12 cellular contexts compared by ENCODE assay signal in genomic region chr6:158205220-158205944, GRCh38. TPM values are rescaled to one million over a fixed set of nuclear protein-coding genes. Genes with fewer than 3 reads are reported as not detected.
DNase-seq lines count a peak whose midpoint lies in the region; ATAC-seq and TF ChIP-seq lines count a peak whose summit lies in the region.
"Had no signal": no experiment of that assay in that cellular context is flagged by ENCODE, and none has a peak within 500 bp of the region (broad histone marks: within the 10 kb centered on the region; RNA-seq: fewer than 3 reads in every experiment).

No MANE protein-coding gene starts in this region.

- intact Hi-C loops in Calu3 (cut with micrococcal nuclease; ENCODE audit: unreplicated experiment) = loop anchor here (5.0 kb wide), 1 partner anchor 63 kb away; no protein-coding TSS in a partner anchor
- intact Hi-C loops in body of pancreas (cut with DNase I) = no loop called here
- intact Hi-C loops in lower lobe of right lung (cut with DNase I) = no loop called here

- peaks cover 12% of the 10 kb centered on the region for H3K4me1 ChIP-seq in body of pancreas
- H3K4me1 ChIP-seq in lower lobe of right lung = no peaks in the 10 kb centered on the region
- H3K4me1 ChIP-seq: tibial artery had no signal

- H3K4me3 ChIP-seq in HFF-Myc (replicated peaks; ENCODE audit: low read depth, low read length) = no peak overlapping the region
- H3K4me3 ChIP-seq in body of pancreas = no peak overlapping the region
- H3K4me3 ChIP-seq in lower lobe of right lung = no peak overlapping the region
- H3K4me3 ChIP-seq: tibial artery had no signal

- no peaks in the 10 kb centered on the region for H3K27me3 Mint-ChIP-seq in Calu3 (ENCODE audit: unreplicated experiment)

- no TSS peak for BruUV-seq in Calu3 (replicated peaks; lab: Mats Ljungman, UMichigan)

- no peaks in the 10 kb centered on the region for H3K36me3 ChIP-seq in body of pancreas (replicated peaks in 1 of 2; ENCODE audit: insufficient read depth in 1 of 2, low read depth in 2 of 2)
- no peaks in the 10 kb centered on the region for H3K36me3 ChIP-seq in lower lobe of right lung
- H3K36me3 ChIP-seq: tibial artery had no signal

- DNase-seq in Calu3 (peak; percentile 31), HFF-Myc (ENCODE audit: extremely low read depth, low read depth) (no peak), body of pancreas (peak; percentile 57 to 77 (median 74)), lower lobe of right lung (no peak), CD1c-positive myeloid dendritic cell (ENCODE audit: extremely low spot score) (no peak), hippocampal formation (lab: John Stamatoyannopoulos, UW) (no peak)
- DNase-seq: anterior cingulate cortex; NCI-H1694 treated with DMSO at 0.1 percent for 48 hours; stimulated activated CD4-positive, alpha-beta T cell treated with anti-CD3 and anti-CD28 coated beads, Interleukin-15, amount 100 ng/mL, for 24 hours; tibial artery had no signal

- H3K27me3 ChIP-seq in body of pancreas (no peaks in the 10 kb centered on the region), lower lobe of right lung (ENCODE audit: low read depth) (no peaks in the 10 kb centered on the region)
- H3K27me3 ChIP-seq: tibial artery had no signal

- H3K9me3 Mint-ChIP-seq in Calu3 (ENCODE audit: low read depth, unreplicated experiment) = no peaks in the 10 kb centered on the region

- peak; percentile 23 for TF ChIP-seq CTCF in Calu3 (IDR thresholded peaks at IDR 0.05; ENCODE audit: unreplicated experiment)
- TF ChIP-seq CTCF in HFF-Myc (IDR thresholded peaks at IDR 0.05; ENCODE audit: low read depth, low read length, missing control alignments) = peak; percentile 44
- TF ChIP-seq CTCF in body of pancreas (IDR thresholded peaks at IDR 0.05) = peak; percentile 57 to 90 (median 74)
- peak; percentile 40 for TF ChIP-seq CTCF in lower lobe of right lung (IDR thresholded peaks at IDR 0.05)

- H3K4me1 Mint-ChIP-seq in Calu3 (ENCODE audit: low read depth, unreplicated experiment) = peaks cover 18% of the 10 kb centered on the region

- no peak overlapping the region for H3K27ac Mint-ChIP-seq in Calu3 (ENCODE audit: unreplicated experiment)

- H3K4me3 Mint-ChIP-seq in Calu3 (ENCODE audit: low read depth, unreplicated experiment) = no peak overlapping the region

- ATAC-seq in body of pancreas (peak; percentile 92), lower lobe of right lung (peak; percentile 32 to 57), HG03460 (IDR thresholded peaks at IDR 0.05; ENCODE audit: unreplicated experiment) (no peak), HG02973 (IDR thresholded peaks at IDR 0.05; ENCODE audit: unreplicated experiment) (no peak)

- H3K9me3 ChIP-seq in body of pancreas (no peaks in the 10 kb centered on the region), lower lobe of right lung (no peaks in the 10 kb centered on the region)
- H3K9me3 ChIP-seq: tibial artery had no signal

- peaks cover 5% of the 10 kb centered on the region for H3K36me3 Mint-ChIP-seq in Calu3 (ENCODE audit: insufficient read depth, unreplicated experiment)

- CTCF ChIA-PET in Calu3 (lab: Charles Lee) = interaction anchor here (0.6 to 1.6 kb wide), 4 partner anchors 9 to 73 kb away, joined by 3 to 7 read pairs (median 4); no protein-coding TSS in a partner anchor

- H3K27ac ChIP-seq in body of pancreas (no peak overlapping the region), lower lobe of right lung (no peak overlapping the region)
- H3K27ac ChIP-seq: tibial artery had no signal

- TF ChIP-seq POLR2A in body of pancreas (IDR thresholded peaks at IDR 0.05) = no peak

- WGBS in body of pancreas, 2 donors = 36 to 43% methylated on average over 12 of the region's 12 CpGs

RNA-seq across cellular contexts. Expression of gene GTF2H5, which starts 37.2 kb away (rescaled TPM):
- total RNA-seq in Calu3 (2022) (25.0 and 26.7 TPM in 2 replicates), body of pancreas (1 to 10 TPM; 1.6 to 3.0 TPM), lower lobe of right lung (15.6 TPM)

RNA-seq across cellular contexts. Expression of gene SERAC1, which starts 37.3 kb away (rescaled TPM):
- total RNA-seq in Calu3 (2022) (5.5 and 5.9 TPM in 2 replicates), body of pancreas (10 to 100 TPM; 10.5 to 14.8 TPM), lower lobe of right lung (7.6 TPM)

Comparison
In these comparisons a context has a peak if more than half of its experiments do, and no peak if none do; other contexts are left out.
1. DNase-seq: peak in Calu3 (single experiment) and body of pancreas (4 of 4); none in HFF-Myc (single experiment), lower lobe of right lung (single experiment), CD1c-positive myeloid dendritic cell (single experiment) and hippocampal formation (0 of 2).
2. CTCF ChIP-seq: peak in every context shown above with its lines; median percentile 74 in body of pancreas; 44 in HFF-Myc; 40 in lower lobe of right lung; 23 in Calu3.
3. ATAC-seq: peak in body of pancreas (single experiment) and lower lobe of right lung (2 of 2); none in HG03460 (single experiment) and HG02973 (single experiment).